ENCODE assay signal across 8 cellular contexts in genomic region chr9:69044226-69045219, GRCh38. TPM values are rescaled to one million over a fixed set of nuclear protein-coding genes. Genes with fewer than 3 reads are reported as not detected.
DNase-seq lines count a peak whose midpoint lies in the region; ATAC-seq and TF ChIP-seq lines count a peak whose summit lies in the region.

No MANE protein-coding gene starts in this region.

- H3K4me1 ChIP-seq in HUES48 (ENCODE audit: control insufficient read depth, insufficient read depth, low read length): peaks cover 24% of the 10 kb centered on the region
- peaks cover 11 to 23% of the 10 kb centered on the region in 2 donors for H3K4me1 ChIP-seq in adrenal gland (replicated peaks in 1 of 2)
- H3K4me1 ChIP-seq in gastrocnemius medialis: peaks cover 10 to 11% of the 10 kb centered on the region in 2 donors

- H3K9me3 ChIP-seq in HUES48 (ENCODE audit: control insufficient read depth, insufficient read depth, low read length) (no peaks in the 10 kb centered on the region), adrenal gland (replicated peaks in 1 of 3) (no peaks in the 10 kb centered on the region), gastrocnemius medialis (no peaks in the 10 kb centered on the region)

- in situ Hi-C loops in gastrocnemius medialis (cut with MboI; ENCODE audit: low sequenced_read_pairs in 4 of 4): no loop called here

- intact Hi-C loops in adrenal gland (cut with DNase I): no loop called here
- intact Hi-C loops in gastrocnemius medialis (cut with DNase I; ENCODE audit: low total_unique reads): no loop called here

- no peak for TF ChIP-seq CTCF in C4-2B (conservative IDR thresholded peaks at IDR 0.05)
- no peak for TF ChIP-seq CTCF in adrenal gland (IDR thresholded peaks at IDR 0.05)
- TF ChIP-seq CTCF in gastrocnemius medialis (IDR thresholded peaks at IDR 0.05 in 4 of 5, conservative IDR thresholded peaks at IDR 0.05 in 1 of 5): no peak

- no peak overlapping the region for H3K9ac ChIP-seq in HUES48 (ENCODE audit: low read depth, low read length)

- ATAC-seq in gastrocnemius medialis: no peak

- no peaks in the 10 kb centered on the region for H3K27me3 ChIP-seq in HUES48 (ENCODE audit: control insufficient read depth, insufficient read depth, low read length)
- no peaks in the 10 kb centered on the region for H3K27me3 ChIP-seq in adrenal gland
- no peaks in the 10 kb centered on the region for H3K27me3 ChIP-seq in gastrocnemius medialis

- H3K27ac ChIP-seq in C4-2B (peak overlapping the region; percentile 2; the same call in 1 of the 2 replicates), HUES48 (ENCODE audit: low read depth, low read length) (peak overlapping the region; percentile 45), adrenal gland (peak overlapping the region in 2 of 5 donors; percentile 44 to 51), gastrocnemius medialis (no peak overlapping the region)

- DNase-seq in adrenal gland (peak in 4 of 7 donors; percentile 19 to 61 (median 34)), kidney tubule cell (ENCODE audit: low spot score) (peak; percentile 63), gastrocnemius medialis (no peak), GM19238 (ENCODE audit: insufficient read length, low spot score) (no peak), HuH-7.5 (ENCODE audit: low spot score) (no peak)
- no peak for DNase-seq in stimulated activated CD4-positive, alpha-beta T cell treated with anti-CD3 and anti-CD28 coated beads, Interleukin-2, amount 100 ng/mL, for 24 hours

- H3K36me3 ChIP-seq in HUES48 (ENCODE audit: control insufficient read depth, insufficient read depth, low read length): peaks cover 33% of the 10 kb centered on the region
- H3K36me3 ChIP-seq in adrenal gland (replicated peaks in 1 of 2): peaks cover 0 to 18% of the 10 kb centered on the region in 2 donors
- H3K36me3 ChIP-seq in gastrocnemius medialis: peaks cover 0 to 27% of the 10 kb centered on the region in 2 donors

- H3K4me3 ChIP-seq in HUES48 (ENCODE audit: low read depth, low read length) (no peak overlapping the region), adrenal gland (no peak overlapping the region), gastrocnemius medialis (no peak overlapping the region)

- 44 to 48% (median 45%) methylated on average over 10 of the region's 10 CpGs for WGBS in adrenal gland, 4 donors

- no peak for TF ChIP-seq POLR2A in adrenal gland (IDR thresholded peaks at IDR 0.05)
- TF ChIP-seq POLR2A in gastrocnemius medialis (IDR thresholded peaks at IDR 0.05): no peak

RNA-seq across cellular contexts. Expression of gene FXN, which starts 9.0 kb away (rescaled TPM):
- 10 to 100 TPM; 13.9 to 36.0 (median 26.0) TPM for total RNA-seq in adrenal gland
- 10 to 100 TPM; 10.3 to 38.7 (median 11.7) TPM for polyA plus RNA-seq in adrenal gland
- total RNA-seq in gastrocnemius medialis: 10 to 100 TPM in 2 of 4 donors, 1 to 10 TPM in 2; 5.5 to 23.4 (median 14.0) TPM

RNA-seq across cellular contexts. Expression of gene PRKACG, which starts 30.6 kb away (rescaled TPM):
- total RNA-seq in adrenal gland (not detected), gastrocnemius medialis (not detected)
- not detected for polyA plus RNA-seq in adrenal gland

Comparison
In these comparisons a context has a peak if more than half of its experiments do, and no peak if none do; other contexts are left out.
1. H3K27ac ChIP-seq: peak in C4-2B (single experiment) and HUES48 (single experiment); none in gastrocnemius medialis (0 of 4).
2. DNase-seq: peak in adrenal gland (4 of 7) and kidney tubule cell (single experiment); none in gastrocnemius medialis (0 of 2), stimulated activated CD4-positive, alpha-beta T cell treated with anti-CD3 and anti-CD28 coated beads, Interleukin-2, amount 100 ng/mL, for 24 hours (0 of 2), GM19238 (single experiment) and HuH-7.5 (single experiment).